Comparison of ENCODE assay signal across 26 cellular contexts in genomic region chr12:7581046-7581445, GRCh38.
"Had no signal": no experiment of that assay in that cellular context is flagged by ENCODE, and none has a peak within 500 bp of the region (broad histone marks: within the 10 kb centered on the region; RNA-seq: fewer than 3 reads in every experiment).

No MANE protein-coding gene starts in this region.

- H3K9me3 ChIP-seq: gastrocnemius medialis, lower lobe of right lung, mucosa of descending colon had no signal

- H3K4me1 ChIP-seq: esophagus squamous epithelium, gastrocnemius medialis, heart right ventricle, left ventricle myocardium inferior, lower lobe of right lung had no signal

- FAIRE-seq: colon, endometrium, islet of Langerhans, keratinocyte had no signal

- H3K4me3 ChIP-seq: coronary artery, dorsolateral prefrontal cortex, esophagus squamous epithelium, gastrocnemius medialis, heart right ventricle, left ventricle myocardium inferior, lower lobe of right lung, mucosa of descending colon had no signal

- H3K27me3 ChIP-seq: esophagus squamous epithelium, gastrocnemius medialis had no signal

- H3K27ac ChIP-seq: coronary artery, dorsolateral prefrontal cortex, epithelial cell of prostate, esophagus squamous epithelium, gastrocnemius medialis, heart right ventricle, left ventricle myocardium inferior, lower lobe of right lung had no signal

- H3K36me3 ChIP-seq: esophagus squamous epithelium, gastrocnemius medialis, heart right ventricle, left ventricle myocardium inferior, lower lobe of right lung had no signal

- DNase-seq: dermis blood vessel endothelial cell; dorsolateral prefrontal cortex; effector CD4-positive, alpha-beta T cell; effector memory CD4-positive, alpha-beta T cell; erythroblast; esophagus squamous epithelium; foreskin fibroblast; foreskin melanocyte; gastrocnemius medialis; glutamatergic neuron; head of caudate nucleus; heart right ventricle; hippocampal formation; left cardiac atrium; left ventricle myocardium inferior; lower lobe of right lung; mesenchymal stem cell; mucosa of descending colon; naive thymus-derived CD8-positive, alpha-beta T cell had no signal

- ATAC-seq: esophagus mucosa; gastrocnemius medialis; heart right ventricle; left cardiac atrium; lower lobe of right lung; mucosa of descending colon; naive thymus-derived CD8-positive, alpha-beta T cell had no signal
